In the genomic region with DNA sequence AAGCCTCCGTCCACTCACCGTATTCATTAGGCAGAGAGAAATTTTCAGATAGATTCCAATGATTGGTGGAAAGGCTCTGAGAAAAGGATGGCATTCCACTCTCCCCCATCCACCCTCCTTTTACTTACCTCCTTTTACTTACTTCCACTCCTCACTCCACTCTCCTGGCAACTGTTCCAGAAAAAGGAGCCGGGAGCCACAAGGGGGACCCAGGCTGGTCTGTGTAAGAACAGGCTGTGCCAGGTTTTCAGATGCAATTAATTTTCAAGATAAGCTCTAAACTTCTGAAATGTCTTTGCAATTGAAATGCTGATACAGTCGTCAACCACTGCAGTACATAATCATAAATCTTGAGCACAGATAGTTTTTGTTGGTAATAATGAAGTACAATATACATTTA, we compare ENCODE assay signal across 16 cellular contexts.
DNase-seq lines count a peak whose midpoint lies in the region; ATAC-seq and TF ChIP-seq lines count a peak whose summit lies in the region.
"Had no signal": no experiment of that assay in that cellular context is flagged by ENCODE, and none has a peak within 500 bp of the region (broad histone marks: within the 10 kb centered on the region; RNA-seq: fewer than 3 reads in every experiment).

No MANE protein-coding gene starts in this region.

- DNase-seq in DMS 273 (lab: John Stamatoyannopoulos, UW; ENCODE audit: unreplicated experiment) (peak; percentile 42), DMS 273 treated with DMSO at 0.1 percent for 48 hours (lab: John Stamatoyannopoulos, UW) (no peak), HT1080 (ENCODE audit: low read depth) (peak; percentile 3), brain microvascular endothelial cell (no peak), neural crest cell (ENCODE audit: low read depth, low spot score) (no peak)
- DNase-seq: erythroblast; hippocampal formation; MM.1S; NCI-H2171; stimulated activated naive CD8-positive, alpha-beta T cell treated with anti-CD3 and anti-CD28 coated beads, Interleukin-15, amount 100 ng/mL, for 72 hours had no signal

- no peak overlapping the region for H3K4me3 ChIP-seq in brain microvascular endothelial cell (ENCODE audit: low read depth, low read length)
- H3K4me3 ChIP-seq: smooth muscle cell had no signal

- no peaks in the 10 kb centered on the region for H3K27me3 ChIP-seq in brain microvascular endothelial cell (replicated peaks)

- no peaks in the 10 kb centered on the region for H3K4me1 Mint-ChIP-seq in neural crest cell

- no peaks in the 10 kb centered on the region for H3K9me3 Mint-ChIP-seq in neural crest cell
- H3K9me3 Mint-ChIP-seq: stimulated activated naive CD8-positive, alpha-beta T cell treated with anti-CD3 and anti-CD28 coated beads, Interleukin-15, amount 100 ng/mL, for 72 hours had no signal

- no peaks in the 10 kb centered on the region for H3K36me3 Mint-ChIP-seq in neural crest cell (ENCODE audit: low read depth)

- H3K36me3 ChIP-seq in brain microvascular endothelial cell (replicated peaks), result no peaks in the 10 kb centered on the region

- no peak overlapping the region for H3K27ac ChIP-seq in brain microvascular endothelial cell
- H3K27ac ChIP-seq: 22Rv1 had no signal

- no peak overlapping the region for H3K4me3 Mint-ChIP-seq in neural crest cell
- H3K4me3 Mint-ChIP-seq: activated naive CD8-positive, alpha-beta T cell; stimulated activated naive CD8-positive, alpha-beta T cell treated with anti-CD3 and anti-CD28 coated beads, Interleukin-15, amount 100 ng/mL, for 72 hours had no signal

- H3K27ac Mint-ChIP-seq in neural crest cell (ENCODE audit: unreplicated experiment), result no peak overlapping the region
- H3K27ac Mint-ChIP-seq: activated naive CD8-positive, alpha-beta T cell had no signal

- no peaks in the 10 kb centered on the region for H3K27me3 Mint-ChIP-seq in neural crest cell (ENCODE audit: low read depth)

- peak; percentile 48 for TF ChIP-seq CTCF in brain microvascular endothelial cell (IDR thresholded peaks at IDR 0.05; ENCODE audit: low read depth, low read length, missing control alignments)
- TF ChIP-seq CTCF in neural crest cell (conservative IDR thresholded peaks at IDR 0.05), result peak; percentile 37

- in situ Hi-C loops in brain microvascular endothelial cell (cut with HindIII; ENCODE audit: low pct_ligation_motif_present, low sequenced_read_pairs), result no loop called here

- no peak for ATAC-seq in GM21390 (IDR thresholded peaks at IDR 0.05; ENCODE audit: unreplicated experiment)
- no peak for ATAC-seq in GM21526 (IDR thresholded peaks at IDR 0.05; ENCODE audit: low FRiP score, unreplicated experiment)
- ATAC-seq in GM18873 (IDR thresholded peaks at IDR 0.05; ENCODE audit: low FRiP score, unreplicated experiment), result no peak
- ATAC-seq: stimulated activated naive CD8-positive, alpha-beta T cell treated with anti-CD3 and anti-CD28 coated beads, Interleukin-15, amount 100 ng/mL, for 72 hours had no signal

Comparison
In these comparisons a context has a peak if more than half of its experiments do, and no peak if none do; other contexts are left out.
1. DNase-seq: peak in DMS 273 (single experiment) and HT1080 (single experiment); none in DMS 273 treated with DMSO at 0.1 percent for 48 hours (single experiment), brain microvascular endothelial cell (single experiment) and neural crest cell (single experiment).